1 cellular context compared by ENCODE assay signal in genomic region chr1:60983701-60984065, GRCh38.
TF ChIP-seq lines count a peak whose summit lies in the region.

No MANE protein-coding gene starts in this region.

TF ChIP-seq in GM23338, 12 proteins besides CTCF, POLR2A, EP300 and RAD21 (continued from another document):
- TF ChIP-seq ZNF462 (CRISPR knock-in tag; IDR thresholded peaks at IDR 0.05), result no peak
TF ChIP-seq in GM23338: peak in this region for 0.
